8 cellular contexts compared by ENCODE assay signal in the genomic region with DNA sequence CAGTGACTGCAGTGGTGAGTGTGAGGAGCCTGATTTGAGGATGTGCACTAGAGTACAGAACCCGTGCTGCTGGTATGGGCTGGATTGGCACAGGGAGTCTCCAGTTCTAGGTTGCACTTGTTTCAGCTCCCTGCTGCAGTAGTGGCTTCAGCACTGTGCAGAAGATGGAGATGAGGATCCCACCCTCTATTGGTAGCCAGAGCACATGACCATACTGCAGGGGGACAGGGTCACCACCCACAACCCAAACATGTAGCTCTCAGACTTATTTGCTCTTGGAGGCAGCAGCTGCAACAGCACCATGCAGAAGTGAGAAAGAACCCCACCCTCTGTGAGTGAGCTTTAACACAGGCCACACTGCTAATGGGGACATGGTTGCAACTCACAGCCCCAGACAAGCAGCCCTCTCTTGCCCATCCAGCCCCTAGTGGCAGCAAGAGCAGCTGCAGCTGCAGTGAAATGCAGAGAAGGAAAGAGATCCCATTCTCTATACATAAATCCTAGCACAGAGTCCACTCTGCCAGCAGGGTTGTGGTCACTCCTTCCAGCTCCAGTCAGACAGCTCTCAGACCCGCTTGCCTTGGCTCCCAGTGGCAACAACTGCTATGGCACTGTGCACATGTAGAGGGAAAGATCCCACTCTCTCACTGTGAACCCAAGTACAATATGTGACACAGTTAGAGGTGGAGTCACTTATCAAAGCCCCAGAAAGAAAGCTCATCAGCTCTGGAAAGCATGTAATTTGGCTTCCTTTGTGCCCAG. TPM values are rescaled to one million over a fixed set of nuclear protein-coding genes. Genes with fewer than 3 reads are reported as not detected.
A peak's percentile ranks its signal among the peaks of the same experiment; 100 is the strongest.
DNase-seq lines count a peak whose midpoint lies in the region; ATAC-seq and TF ChIP-seq lines count a peak whose summit lies in the region.

No MANE protein-coding gene starts in this region.

- H3K4me1 ChIP-seq in KMS-11 (ENCODE audit: low read depth, poor library complexity, severe bottlenecking): no peaks in the 10 kb centered on the region

- DNase-seq in NCI-H82 (lab: John Stamatoyannopoulos, UW) (peak; percentile 45), NCI-H82 treated with DMSO at 0.1 percent for 48 hours (lab: John Stamatoyannopoulos, UW; ENCODE audit: unreplicated experiment) (no peak), H7 (peak; percentile 38), chondrocyte (ENCODE audit: low spot score) (no peak), HK-2 (ENCODE audit: unreplicated experiment) (no peak)
- DNase-seq in stimulated activated naive CD8-positive, alpha-beta T cell treated with anti-CD3 and anti-CD28 coated beads, Interleukin-15, amount 100 ng/mL, for 72 hours: no peak
- no peak for DNase-seq in activated T-helper 2 cell treated with anti-CD3 and anti-CD28 coated beads, Interferon-gamma antibody, Interleukin-2, Interleukin-4, amounts not matched to agents 10 μg/mL and 5 μg/mL and 100 μg/mL, durations not matched to agents 14 hours and 24 hours and 36 hours (ENCODE audit: low spot score)

- peaks cover 15% of the 10 kb centered on the region for H3K36me3 Mint-ChIP-seq in chondrocyte (ENCODE audit: low read depth)
- no peaks in the 10 kb centered on the region for H3K36me3 Mint-ChIP-seq in activated T-helper 2 cell treated with anti-CD3 and anti-CD28 coated beads, Interferon-gamma antibody, Interleukin-2, Interleukin-4, amounts not matched to agents 10 μg/mL and 5 μg/mL and 100 μg/mL, durations not matched to agents 14 hours and 24 hours and 36 hours (ENCODE audit: low read depth)

- H3K4me3 Mint-ChIP-seq in chondrocyte (ENCODE audit: unreplicated experiment): no peak overlapping the region
- no peak overlapping the region for H3K4me3 Mint-ChIP-seq in stimulated activated naive CD8-positive, alpha-beta T cell treated with anti-CD3 and anti-CD28 coated beads, Interleukin-15, amount 100 ng/mL, for 72 hours
- no peak overlapping the region for H3K4me3 Mint-ChIP-seq in activated T-helper 2 cell treated with anti-CD3 and anti-CD28 coated beads, Interferon-gamma antibody, Interleukin-2, Interleukin-4, amounts not matched to agents 10 μg/mL and 5 μg/mL and 100 μg/mL, durations not matched to agents 14 hours and 24 hours and 36 hours (ENCODE audit: low read depth)

- H3K9me3 Mint-ChIP-seq in chondrocyte (ENCODE audit: low read depth): peaks cover 33% of the 10 kb centered on the region
- peaks cover 15 to 23% of the 10 kb centered on the region in 2 donors for H3K9me3 Mint-ChIP-seq in stimulated activated naive CD8-positive, alpha-beta T cell treated with anti-CD3 and anti-CD28 coated beads, Interleukin-15, amount 100 ng/mL, for 72 hours
- H3K9me3 Mint-ChIP-seq in activated T-helper 2 cell treated with anti-CD3 and anti-CD28 coated beads, Interferon-gamma antibody, Interleukin-2, Interleukin-4, amounts not matched to agents 10 μg/mL and 5 μg/mL and 100 μg/mL, durations not matched to agents 14 hours and 24 hours and 36 hours: peaks cover 6% of the 10 kb centered on the region

- peaks cover 5% of the 10 kb centered on the region for H3K27me3 Mint-ChIP-seq in chondrocyte (ENCODE audit: low read depth)
- peaks cover 41% of the 10 kb centered on the region for H3K27me3 Mint-ChIP-seq in stimulated activated naive CD8-positive, alpha-beta T cell treated with anti-CD3 and anti-CD28 coated beads, Interleukin-15, amount 100 ng/mL, for 72 hours
- peaks cover 6% of the 10 kb centered on the region for H3K27me3 Mint-ChIP-seq in activated T-helper 2 cell treated with anti-CD3 and anti-CD28 coated beads, Interferon-gamma antibody, Interleukin-2, Interleukin-4, amounts not matched to agents 10 μg/mL and 5 μg/mL and 100 μg/mL, durations not matched to agents 14 hours and 24 hours and 36 hours (ENCODE audit: low read depth)

- peak; percentile 50 for ATAC-seq in stimulated activated naive CD8-positive, alpha-beta T cell treated with anti-CD3 and anti-CD28 coated beads, Interleukin-15, amount 100 ng/mL, for 72 hours

- H3K27ac Mint-ChIP-seq in chondrocyte (ENCODE audit: unreplicated experiment): no peak overlapping the region
- H3K27ac Mint-ChIP-seq in stimulated activated naive CD8-positive, alpha-beta T cell treated with anti-CD3 and anti-CD28 coated beads, Interleukin-15, amount 100 ng/mL, for 72 hours: no peak overlapping the region
- no peak overlapping the region for H3K27ac Mint-ChIP-seq in activated T-helper 2 cell treated with anti-CD3 and anti-CD28 coated beads, Interferon-gamma antibody, Interleukin-2, Interleukin-4, amounts not matched to agents 10 μg/mL and 5 μg/mL and 100 μg/mL, durations not matched to agents 14 hours and 24 hours and 36 hours

- no peak overlapping the region for H2AFZ ChIP-seq in KMS-11 (ENCODE audit: low read depth)

- peaks cover 5% of the 10 kb centered on the region for H3K4me1 Mint-ChIP-seq in chondrocyte (ENCODE audit: low read depth)
- H3K4me1 Mint-ChIP-seq in stimulated activated naive CD8-positive, alpha-beta T cell treated with anti-CD3 and anti-CD28 coated beads, Interleukin-15, amount 100 ng/mL, for 72 hours: no peaks in the 10 kb centered on the region
- no peaks in the 10 kb centered on the region for H3K4me1 Mint-ChIP-seq in activated T-helper 2 cell treated with anti-CD3 and anti-CD28 coated beads, Interferon-gamma antibody, Interleukin-2, Interleukin-4, amounts not matched to agents 10 μg/mL and 5 μg/mL and 100 μg/mL, durations not matched to agents 14 hours and 24 hours and 36 hours (ENCODE audit: low read depth)

- no peaks in the 10 kb centered on the region for H3K79me2 ChIP-seq in KMS-11 (ENCODE audit: insufficient read depth, low read depth)

- H3K27ac ChIP-seq in KMS-11: no peak overlapping the region

- TF ChIP-seq CTCF in KMS-11 (conservative IDR thresholded peaks at IDR 0.05; ENCODE audit: low read depth, low read length) (peak; percentile 78), chondrocyte (IDR thresholded peaks at IDR 0.05) (peak; percentile 60)

- no peaks in the 10 kb centered on the region for H3K27me3 ChIP-seq in H7 (ENCODE audit: control insufficient read depth, insufficient read depth, low read length)
- H3K27me3 ChIP-seq in KMS-11 (ENCODE audit: insufficient read depth, low read depth): no peaks in the 10 kb centered on the region

- no peak overlapping the region for H3K9ac ChIP-seq in KMS-11

- no peaks in the 10 kb centered on the region for H4K20me1 ChIP-seq in KMS-11 (ENCODE audit: insufficient read depth)

- H3K4me2 ChIP-seq in KMS-11: no peak overlapping the region

- H3K4me3 ChIP-seq in H7 (ENCODE audit: insufficient read depth, low read depth, low read length) (no peak overlapping the region), KMS-11 (IDR thresholded peaks at IDR 0.05; ENCODE audit: insufficient read depth, low read depth, low read length) (no peak overlapping the region)

- H3K36me3 ChIP-seq in H7 (replicated peaks; ENCODE audit: control insufficient read depth, insufficient read depth, low read length) (no peaks in the 10 kb centered on the region), KMS-11 (ENCODE audit: insufficient read depth) (no peaks in the 10 kb centered on the region)

- intact Hi-C loops in activated T-helper 2 cell treated with anti-CD3 and anti-CD28 coated beads, Interferon-gamma antibody, Interleukin-2, Interleukin-4, amounts not matched to agents 10 μg/mL and 5 μg/mL and 100 μg/mL, durations not matched to agents 14 hours and 24 hours and 36 hours (cut with micrococcal nuclease): no loop called here

RNA-seq across cellular contexts. Expression of gene SCIN, which starts 51.4 kb away (rescaled TPM):
- total RNA-seq in H7 (2014; rRNA removed; shearing (Covaris generic)): not detected in 2 replicates
- 0.65 to 2.6 TPM (median 0.82 TPM) in 3 replicates for total RNA-seq in chondrocyte
- total RNA-seq in activated T-helper 2 cell treated with anti-CD3 and anti-CD28 coated beads, Interferon-gamma antibody, Interleukin-2, Interleukin-4, amounts not matched to agents 10 μg/mL and 5 μg/mL and 100 μg/mL, durations not matched to agents 14 hours and 24 hours and 36 hours: not detected in 2 replicates

Comparison
In these comparisons a context has a peak if more than half of its experiments do, and no peak if none do; other contexts are left out.
1. DNase-seq: peak in NCI-H82 (single experiment) and H7 (single experiment); none in NCI-H82 treated with DMSO at 0.1 percent for 48 hours (single experiment), chondrocyte (single experiment), stimulated activated naive CD8-positive, alpha-beta T cell treated with anti-CD3 and anti-CD28 coated beads, Interleukin-15, amount 100 ng/mL, for 72 hours (0 of 2), HK-2 (single experiment) and activated T-helper 2 cell treated with anti-CD3 and anti-CD28 coated beads, Interferon-gamma antibody, Interleukin-2, Interleukin-4, amounts not matched to agents 10 μg/mL and 5 μg/mL and 100 μg/mL, durations not matched to agents 14 hours and 24 hours and 36 hours (single experiment).